ENCODE assay signal across 1 cellular context in genomic region chr12:118448341-118448740, GRCh38.
TF ChIP-seq lines count a peak whose summit lies in the region.

No MANE protein-coding gene starts in this region.

TF ChIP-seq in H1, 55 proteins besides CTCF, POLR2A, EP300 and RAD21 (continued from another document):
- TF ChIP-seq USF2 (IDR thresholded peaks at IDR 0.05; ENCODE audit: low read length) (no peak), CHD7 (IDR thresholded peaks at IDR 0.05; ENCODE audit: insufficient replicate concordance, low read length) (no peak), POLR2AphosphoS5 (IDR thresholded peaks at IDR 0.05; ENCODE audit: low read depth, low read length) (no peak), SIX5 (IDR thresholded peaks at IDR 0.05; ENCODE audit: low read depth, low read length) (no peak), TCF12 (IDR thresholded peaks at IDR 0.05; ENCODE audit: low read depth, low read length) (no peak), MAX (IDR thresholded peaks at IDR 0.05) (no peak)
TF ChIP-seq in H1: peak in this region for 0.
